29 cellular contexts compared by ENCODE assay signal in genomic region chr1:65216989-65217388, GRCh38.
"Had no signal": no experiment of that assay in that cellular context is flagged by ENCODE, and none has a peak within 500 bp of the region (broad histone marks: within the 10 kb centered on the region; RNA-seq: fewer than 3 reads in every experiment).

No MANE protein-coding gene starts in this region.

- DNase-seq: dorsolateral prefrontal cortex; effector CD4-positive, alpha-beta T cell; esophagus squamous epithelium; foreskin melanocyte; glutamatergic neuron; heart right ventricle; hypothalamus; kidney; midbrain; nucleus accumbens; posterior cingulate gyrus; psoas muscle; right cardiac atrium; sigmoid colon; stimulated activated CD4-positive, alpha-beta T cell treated with anti-CD3 and anti-CD28 coated beads, Interleukin-2, amount 100 ng/mL, for 24 hours; stimulated activated CD4-positive, alpha-beta T cell treated with anti-CD3 and anti-CD28 coated beads, Interleukin-4, amount 100 ng/mL, for 24 hours; stimulated activated naive CD8-positive, alpha-beta T cell treated with anti-CD3 and anti-CD28 coated beads, Interleukin-15, Interleukin-2, amounts not matched to agents 100 U/mL and 50 U/mL, for 24 hours; substantia nigra; testis; tibial artery had no signal

- ATAC-seq: heart right ventricle; left lobe of liver; naive thymus-derived CD4-positive, alpha-beta T cell; psoas muscle; right cardiac atrium; stimulated activated effector memory CD8-positive, alpha-beta T cell treated with anti-CD3 and anti-CD28 coated beads, Interleukin-12 subunit alpha, Interleukin-12 subunit beta, amount 100 ng/mL, for 72 hours; stimulated activated naive CD8-positive, alpha-beta T cell treated with anti-CD3 and anti-CD28 coated beads, Interleukin-15, Interleukin-2, amounts not matched to agents 100 U/mL and 50 U/mL, for 24 hours had no signal

- FAIRE-seq: colon, kidney had no signal

- H3K4me3 ChIP-seq: dorsolateral prefrontal cortex, esophagus squamous epithelium, heart right ventricle, lung, psoas muscle, sigmoid colon, testis, tibial artery had no signal

- H3K27ac ChIP-seq: dorsolateral prefrontal cortex, epithelial cell of prostate, esophagus squamous epithelium, heart right ventricle, psoas muscle, sigmoid colon, testis, tibial artery had no signal

- H3K9me3 Mint-ChIP-seq: nephron; stimulated activated effector memory CD8-positive, alpha-beta T cell treated with anti-CD3 and anti-CD28 coated beads, Interleukin-12 subunit alpha, Interleukin-12 subunit beta, amount 100 ng/mL, for 72 hours; type B pancreatic cell had no signal

- H3K36me3 Mint-ChIP-seq: memory B cell had no signal

- H3K27ac Mint-ChIP-seq: memory B cell; nephron; stimulated activated effector memory CD8-positive, alpha-beta T cell treated with anti-CD3 and anti-CD28 coated beads, Interleukin-12 subunit alpha, Interleukin-12 subunit beta, amount 100 ng/mL, for 72 hours; type B pancreatic cell had no signal

- H3K4me1 Mint-ChIP-seq: memory B cell, nephron had no signal

- H3K9me3 ChIP-seq: esophagus squamous epithelium, heart right ventricle, psoas muscle, sigmoid colon, testis, tibial artery had no signal

- H3K27me3 ChIP-seq: dorsolateral prefrontal cortex, esophagus squamous epithelium, heart right ventricle, sigmoid colon, testis, tibial artery had no signal

- H3K4me1 ChIP-seq: psoas muscle had no signal

- H3K27me3 Mint-ChIP-seq: naive thymus-derived CD4-positive, alpha-beta T cell; type B pancreatic cell had no signal

- H3K4me3 Mint-ChIP-seq: memory B cell; nephron; stimulated activated effector memory CD8-positive, alpha-beta T cell treated with anti-CD3 and anti-CD28 coated beads, Interleukin-12 subunit alpha, Interleukin-12 subunit beta, amount 100 ng/mL, for 72 hours; type B pancreatic cell had no signal
